11 cellular contexts compared by ENCODE assay signal in the genomic region with DNA sequence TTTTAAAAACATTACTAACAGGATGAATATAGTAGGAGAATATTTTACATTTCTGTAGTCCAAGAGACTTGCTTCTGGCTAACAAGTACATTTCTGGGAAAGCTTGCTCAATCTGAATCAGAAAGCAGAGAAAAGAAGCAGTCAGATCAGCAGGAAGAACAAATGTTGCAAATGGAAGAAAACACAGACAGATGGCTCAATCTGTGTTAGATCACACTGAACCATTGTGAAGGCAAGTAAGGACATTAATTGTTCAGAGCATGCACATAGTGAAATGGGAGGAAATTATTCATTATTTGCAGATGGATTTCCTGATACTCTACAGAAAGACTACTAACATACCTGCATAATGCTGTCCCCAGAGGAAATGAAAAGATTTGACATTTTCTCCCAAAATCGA.
DNase-seq lines count a peak whose midpoint lies in the region; ATAC-seq and TF ChIP-seq lines count a peak whose summit lies in the region.
"Had no signal": no experiment of that assay in that cellular context is flagged by ENCODE, and none has a peak within 500 bp of the region (broad histone marks: within the 10 kb centered on the region; RNA-seq: fewer than 3 reads in every experiment).

No MANE protein-coding gene starts in this region.

- no peaks in the 10 kb centered on the region for H3K36me3 ChIP-seq in gastroesophageal sphincter
- no peaks in the 10 kb centered on the region for H3K36me3 ChIP-seq in subcutaneous abdominal adipose tissue (ENCODE audit: control insufficient read depth in 5 of 5, insufficient read depth in 5 of 5, low read length in 5 of 5)
- no peaks in the 10 kb centered on the region for H3K36me3 ChIP-seq in left lung
- H3K36me3 ChIP-seq: thoracic aorta had no signal

- TF ChIP-seq EP300 in gastroesophageal sphincter (IDR thresholded peaks at IDR 0.05) = no peak

- DNase-seq in HT1080 (ENCODE audit: low read depth) (peak; percentile 11), RWPE1 (ENCODE audit: low spot score) (no peak), left lung (no peak)
- DNase-seq in activated CD8-positive, alpha-beta memory T cell treated with anti-CD3 and anti-CD28 coated beads, Interleukin-2, amount 50 U/mL, for 4 hours = no peak
- DNase-seq: immature natural killer cell, NCI-H187 treated with DMSO at 0.1 percent for 48 hours had no signal

- H3K9me3 ChIP-seq in gastroesophageal sphincter (no peaks in the 10 kb centered on the region), subcutaneous abdominal adipose tissue (ENCODE audit: control insufficient read depth in 5 of 5, low read length in 5 of 5) (no peaks in the 10 kb centered on the region), left lung (no peaks in the 10 kb centered on the region)
- H3K9me3 ChIP-seq: thoracic aorta had no signal

- WGBS in gastroesophageal sphincter (ENCODE audit: low coverage in 1 of 2), 2 donors = 33 to 45% methylated on average over 1 of the region's 1 CpG

- H3K27me3 ChIP-seq in gastroesophageal sphincter (no peaks in the 10 kb centered on the region), subcutaneous abdominal adipose tissue (ENCODE audit: control insufficient read depth in 5 of 5, insufficient read depth in 4 of 5, low read length in 5 of 5) (no peaks in the 10 kb centered on the region), left lung (no peaks in the 10 kb centered on the region)

- H3K27ac ChIP-seq in angular gyrus (ENCODE audit: low read depth, low read length) (peak overlapping the region; percentile 2), gastroesophageal sphincter (peak overlapping the region in 2 of 4 donors; percentile 14 to 54), subcutaneous abdominal adipose tissue (ENCODE audit: low read depth, low read length) (no peak overlapping the region), RWPE1 (no peak overlapping the region), left lung (no peak overlapping the region)
- H3K27ac ChIP-seq: thoracic aorta had no signal

- no peak overlapping the region for H3K4me3 ChIP-seq in gastroesophageal sphincter
- H3K4me3 ChIP-seq in subcutaneous abdominal adipose tissue (ENCODE audit: low read depth in 1 of 5, low read length in 5 of 5) = peak overlapping the region in 3 of 5 donors; percentile 19 to 40 (median 34)
- no peak overlapping the region for H3K4me3 ChIP-seq in left lung
- H3K4me3 ChIP-seq: K562, thoracic aorta had no signal

- TF ChIP-seq CTCF in gastroesophageal sphincter (IDR thresholded peaks at IDR 0.05) (no peak), RWPE1 (conservative IDR thresholded peaks at IDR 0.05; ENCODE audit: low read depth) (no peak), left lung (IDR thresholded peaks at IDR 0.05) (no peak)

- H3K9ac ChIP-seq in subcutaneous abdominal adipose tissue (ENCODE audit: low read length in 5 of 5) = no peak overlapping the region

- CTCF ChIA-PET in RWPE1 (lab: Yijun Ruan, JAX) = interaction anchor here (1.0 kb wide), 1 partner anchor 14 kb away, joined by 3 read pairs; no protein-coding TSS in a partner anchor

- intact Hi-C loops in left lung (cut with DNase I) = no loop called here

- H3K4me1 ChIP-seq in gastroesophageal sphincter = no peaks in the 10 kb centered on the region
- H3K4me1 ChIP-seq in subcutaneous abdominal adipose tissue (ENCODE audit: control insufficient read depth in 5 of 5, insufficient read depth in 5 of 5, low read length in 5 of 5) = peaks cover 0 to 3% (median 0%) of the 10 kb centered on the region in 5 donors
- H3K4me1 ChIP-seq in left lung = no peaks in the 10 kb centered on the region

- ATAC-seq in gastroesophageal sphincter = peak; percentile 73
- no peak for ATAC-seq in left lung
- ATAC-seq: K562 had no signal

- no peak for TF ChIP-seq POLR2A in gastroesophageal sphincter (IDR thresholded peaks at IDR 0.05)

- POLR2A ChIA-PET in RWPE1 (lab: Yijun Ruan, JAX; ENCODE audit: low non-redundant PET) = no interaction called here

Comparison
In these comparisons a context has a peak if more than half of its experiments do, and no peak if none do; other contexts are left out.
1. H3K4me3 ChIP-seq: peak in subcutaneous abdominal adipose tissue (3 of 5); none in gastroesophageal sphincter (0 of 2) and left lung (0 of 2).